ENCODE assay signal across 1 cellular context in genomic region chr5:110751902-110752762, GRCh38.
TF ChIP-seq lines count a peak whose summit lies in the region.

No MANE protein-coding gene starts in this region.

TF ChIP-seq in GM12878, 131 proteins besides CTCF, POLR2A, EP300 and RAD21 (continued from another document and continues in another):
- TF ChIP-seq ZNF687 (IDR thresholded peaks at IDR 0.05): no peak
- TF ChIP-seq KDM1A (IDR thresholded peaks at IDR 0.05; ENCODE audit: borderline replicate concordance): no peak
- TF ChIP-seq EED (IDR thresholded peaks at IDR 0.05; ENCODE audit: low read depth): peak; percentile 76
- TF ChIP-seq E2F4 (IDR thresholded peaks at IDR 0.05; ENCODE audit: low read depth, low read length): no peak
- no peak; the same call in 1 of the 2 replicates for TF ChIP-seq HSF1 (IDR thresholded peaks at IDR 0.05; ENCODE audit: low read depth, low read length)
- peak; percentile 88 for TF ChIP-seq MEF2A (IDR thresholded peaks at IDR 0.05; ENCODE audit: insufficient read depth, low read depth, low read length)
- TF ChIP-seq RELA (IDR thresholded peaks at IDR 0.05; ENCODE audit: borderline replicate concordance, partially characterized antibody): no peak
- peak; percentile 68; the same call in 1 of the 2 replicates for TF ChIP-seq MTA3 (IDR thresholded peaks at IDR 0.05; ENCODE audit: borderline replicate concordance, low read length)
- no peak for TF ChIP-seq SIX5 (IDR thresholded peaks at IDR 0.05; ENCODE audit: low read depth, low read length, severe bottlenecking)
- peak; percentile 56; the same call in 1 of the 2 replicates for TF ChIP-seq NBN (IDR thresholded peaks at IDR 0.05)
- no peak for TF ChIP-seq FOXK2 (IDR thresholded peaks at IDR 0.05)
- peak; percentile 61; the same call in 1 of the 2 replicates for TF ChIP-seq BACH1 (IDR thresholded peaks at IDR 0.05; ENCODE audit: borderline replicate concordance)
- TF ChIP-seq NRF1 (conservative IDR thresholded peaks at IDR 0.05; ENCODE audit: low read depth, low read length): no peak
- TF ChIP-seq EZH2 (IDR thresholded peaks at IDR 0.05; ENCODE audit: borderline replicate concordance, control insufficient read depth, low read depth, low read length): no peak
- no peak for TF ChIP-seq YBX1 (IDR thresholded peaks at IDR 0.05)
- peak; percentile 92 for TF ChIP-seq BCL11A (IDR thresholded peaks at IDR 0.05; ENCODE audit: low read depth, low read length)
- no peak for TF ChIP-seq BRCA1 (IDR thresholded peaks at IDR 0.05; ENCODE audit: low read depth, low read length)
- no peak for TF ChIP-seq RBBP5 (conservative IDR thresholded peaks at IDR 0.05)
- no peak for TF ChIP-seq RFX5 (IDR thresholded peaks at IDR 0.05; ENCODE audit: low read depth, low read length)
- no peak; the same call in 1 of the 2 replicates for TF ChIP-seq ZNF384 (IDR thresholded peaks at IDR 0.05; ENCODE audit: borderline replicate concordance, low read depth, low read length)
- TF ChIP-seq ETV6 (conservative IDR thresholded peaks at IDR 0.05 in 1 of 2, IDR thresholded peaks at IDR 0.05 in 1 of 2; ENCODE audit: borderline replicate concordance in 1 of 2, low read depth in 1 of 2): 0 out of 4 replicates have a peak, but pooled peaks of 1 of the 2 experiments have one; percentile 51
- no peak for TF ChIP-seq ZSCAN29 (IDR thresholded peaks at IDR 0.05)
- TF ChIP-seq USF2 (IDR thresholded peaks at IDR 0.05; ENCODE audit: borderline replicate concordance, low read depth, low read length): no peak
- peak; percentile 95 for TF ChIP-seq CBFB (IDR thresholded peaks at IDR 0.05; ENCODE audit: low read depth)
- TF ChIP-seq JUNB (IDR thresholded peaks at IDR 0.05): peak; percentile 93
- peak; percentile 83 for TF ChIP-seq ZNF217 (IDR thresholded peaks at IDR 0.05)
- no peak for TF ChIP-seq ZBTB11 (CRISPR knock-in tag; IDR thresholded peaks at IDR 0.05)
- no peak for TF ChIP-seq SUPT20H (IDR thresholded peaks at IDR 0.05; ENCODE audit: borderline replicate concordance, control insufficient read depth, low read depth, low read length)
- TF ChIP-seq ZBED1 (IDR thresholded peaks at IDR 0.05; ENCODE audit: borderline replicate concordance): peak; percentile 80
- peak; percentile 79 for TF ChIP-seq SMAD1 (IDR thresholded peaks at IDR 0.05; ENCODE audit: low read depth, partially characterized antibody)
- TF ChIP-seq TARDBP (IDR thresholded peaks at IDR 0.05; ENCODE audit: borderline replicate concordance): no peak
- TF ChIP-seq FOS (IDR thresholded peaks at IDR 0.05; ENCODE audit: borderline replicate concordance, extremely low read depth, insufficient read length): no peak
- TF ChIP-seq STAT1 (conservative IDR thresholded peaks at IDR 0.05): no peak
- peak; percentile 52; the same call in 1 of the 2 replicates for TF ChIP-seq TCF12 (IDR thresholded peaks at IDR 0.05; ENCODE audit: low read depth, low read length)
- TF ChIP-seq ASH2L (IDR thresholded peaks at IDR 0.05; ENCODE audit: borderline replicate concordance, low read depth): 0 out of 2 replicates have a peak, but pooled peaks have one; percentile 58
- TF ChIP-seq PKNOX1 (IDR thresholded peaks at IDR 0.05): peak; percentile 61; the same call in 1 of the 2 replicates
- TF ChIP-seq TBL1XR1 (IDR thresholded peaks at IDR 0.05; ENCODE audit: low read depth, low read length): peak; percentile 74; the same call in 1 of the 2 replicates
- peak; percentile 43 to 65; a peak in 2 of 4 replicates for TF ChIP-seq BHLHE40 (IDR thresholded peaks at IDR 0.05; ENCODE audit: borderline replicate concordance in 1 of 2, low read depth in 2 of 2, low read length in 1 of 2)
- TF ChIP-seq RUNX3 (IDR thresholded peaks at IDR 0.05; ENCODE audit: low read length): peak; percentile 99
- TF ChIP-seq POLR2AphosphoS5 (IDR thresholded peaks at IDR 0.05; ENCODE audit: low read length): peak; percentile 67; the same call in 1 of the 2 replicates
- no peak for TF ChIP-seq ZBTB33 (IDR thresholded peaks at IDR 0.05)
- no peak for TF ChIP-seq ELK1 (IDR thresholded peaks at IDR 0.05; ENCODE audit: low read depth, low read length)
- peak; percentile 95 for TF ChIP-seq IRF4 (IDR thresholded peaks at IDR 0.05; ENCODE audit: low read depth, low read length)
- no peak for TF ChIP-seq HDAC6 (IDR thresholded peaks at IDR 0.05; ENCODE audit: unreplicated experiment)
- no peak for TF ChIP-seq SP1 (IDR thresholded peaks at IDR 0.05; ENCODE audit: low read depth, low read length)
- peak; percentile 93 for TF ChIP-seq DPF2 (IDR thresholded peaks at IDR 0.05)
- no peak for TF ChIP-seq GATAD2B (conservative IDR thresholded peaks at IDR 0.05; ENCODE audit: low read depth)
- no peak for TF ChIP-seq SMC3 (IDR thresholded peaks at IDR 0.05; ENCODE audit: borderline replicate concordance, low read length)
- TF ChIP-seq USF1 (IDR thresholded peaks at IDR 0.05; ENCODE audit: borderline replicate concordance, extremely low read length, insufficient read depth, low read depth, low read length): no peak
- TF ChIP-seq ZNF207 (IDR thresholded peaks at IDR 0.05; ENCODE audit: borderline replicate concordance): no peak
